Comparison of ENCODE assay signal across 2 cellular contexts in the genomic region with DNA sequence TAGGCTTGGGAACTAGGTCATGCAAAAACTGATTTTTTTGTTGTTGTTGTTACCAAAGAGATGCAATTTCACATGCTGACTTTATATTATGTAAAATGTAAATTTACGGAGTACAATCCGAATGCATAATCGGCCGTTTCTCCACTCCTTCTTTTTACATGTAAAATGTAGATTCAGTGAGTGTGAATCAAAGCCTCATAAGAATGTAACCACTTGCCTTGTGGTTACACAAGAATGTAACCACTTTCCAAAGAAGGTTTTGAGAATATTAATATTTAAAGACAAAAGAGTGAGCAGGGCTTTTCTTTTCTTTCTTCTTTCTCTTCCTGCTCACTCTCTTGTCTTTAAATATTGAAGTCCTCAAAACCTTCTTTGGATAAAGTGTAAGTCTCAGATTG.
TF ChIP-seq lines count a peak whose summit lies in the region.

No MANE protein-coding gene starts in this region.

TF ChIP-seq in GM23338, 12 proteins besides CTCF, POLR2A, EP300 and RAD21 (continued from another document):
- TF ChIP-seq, protein P1, sequence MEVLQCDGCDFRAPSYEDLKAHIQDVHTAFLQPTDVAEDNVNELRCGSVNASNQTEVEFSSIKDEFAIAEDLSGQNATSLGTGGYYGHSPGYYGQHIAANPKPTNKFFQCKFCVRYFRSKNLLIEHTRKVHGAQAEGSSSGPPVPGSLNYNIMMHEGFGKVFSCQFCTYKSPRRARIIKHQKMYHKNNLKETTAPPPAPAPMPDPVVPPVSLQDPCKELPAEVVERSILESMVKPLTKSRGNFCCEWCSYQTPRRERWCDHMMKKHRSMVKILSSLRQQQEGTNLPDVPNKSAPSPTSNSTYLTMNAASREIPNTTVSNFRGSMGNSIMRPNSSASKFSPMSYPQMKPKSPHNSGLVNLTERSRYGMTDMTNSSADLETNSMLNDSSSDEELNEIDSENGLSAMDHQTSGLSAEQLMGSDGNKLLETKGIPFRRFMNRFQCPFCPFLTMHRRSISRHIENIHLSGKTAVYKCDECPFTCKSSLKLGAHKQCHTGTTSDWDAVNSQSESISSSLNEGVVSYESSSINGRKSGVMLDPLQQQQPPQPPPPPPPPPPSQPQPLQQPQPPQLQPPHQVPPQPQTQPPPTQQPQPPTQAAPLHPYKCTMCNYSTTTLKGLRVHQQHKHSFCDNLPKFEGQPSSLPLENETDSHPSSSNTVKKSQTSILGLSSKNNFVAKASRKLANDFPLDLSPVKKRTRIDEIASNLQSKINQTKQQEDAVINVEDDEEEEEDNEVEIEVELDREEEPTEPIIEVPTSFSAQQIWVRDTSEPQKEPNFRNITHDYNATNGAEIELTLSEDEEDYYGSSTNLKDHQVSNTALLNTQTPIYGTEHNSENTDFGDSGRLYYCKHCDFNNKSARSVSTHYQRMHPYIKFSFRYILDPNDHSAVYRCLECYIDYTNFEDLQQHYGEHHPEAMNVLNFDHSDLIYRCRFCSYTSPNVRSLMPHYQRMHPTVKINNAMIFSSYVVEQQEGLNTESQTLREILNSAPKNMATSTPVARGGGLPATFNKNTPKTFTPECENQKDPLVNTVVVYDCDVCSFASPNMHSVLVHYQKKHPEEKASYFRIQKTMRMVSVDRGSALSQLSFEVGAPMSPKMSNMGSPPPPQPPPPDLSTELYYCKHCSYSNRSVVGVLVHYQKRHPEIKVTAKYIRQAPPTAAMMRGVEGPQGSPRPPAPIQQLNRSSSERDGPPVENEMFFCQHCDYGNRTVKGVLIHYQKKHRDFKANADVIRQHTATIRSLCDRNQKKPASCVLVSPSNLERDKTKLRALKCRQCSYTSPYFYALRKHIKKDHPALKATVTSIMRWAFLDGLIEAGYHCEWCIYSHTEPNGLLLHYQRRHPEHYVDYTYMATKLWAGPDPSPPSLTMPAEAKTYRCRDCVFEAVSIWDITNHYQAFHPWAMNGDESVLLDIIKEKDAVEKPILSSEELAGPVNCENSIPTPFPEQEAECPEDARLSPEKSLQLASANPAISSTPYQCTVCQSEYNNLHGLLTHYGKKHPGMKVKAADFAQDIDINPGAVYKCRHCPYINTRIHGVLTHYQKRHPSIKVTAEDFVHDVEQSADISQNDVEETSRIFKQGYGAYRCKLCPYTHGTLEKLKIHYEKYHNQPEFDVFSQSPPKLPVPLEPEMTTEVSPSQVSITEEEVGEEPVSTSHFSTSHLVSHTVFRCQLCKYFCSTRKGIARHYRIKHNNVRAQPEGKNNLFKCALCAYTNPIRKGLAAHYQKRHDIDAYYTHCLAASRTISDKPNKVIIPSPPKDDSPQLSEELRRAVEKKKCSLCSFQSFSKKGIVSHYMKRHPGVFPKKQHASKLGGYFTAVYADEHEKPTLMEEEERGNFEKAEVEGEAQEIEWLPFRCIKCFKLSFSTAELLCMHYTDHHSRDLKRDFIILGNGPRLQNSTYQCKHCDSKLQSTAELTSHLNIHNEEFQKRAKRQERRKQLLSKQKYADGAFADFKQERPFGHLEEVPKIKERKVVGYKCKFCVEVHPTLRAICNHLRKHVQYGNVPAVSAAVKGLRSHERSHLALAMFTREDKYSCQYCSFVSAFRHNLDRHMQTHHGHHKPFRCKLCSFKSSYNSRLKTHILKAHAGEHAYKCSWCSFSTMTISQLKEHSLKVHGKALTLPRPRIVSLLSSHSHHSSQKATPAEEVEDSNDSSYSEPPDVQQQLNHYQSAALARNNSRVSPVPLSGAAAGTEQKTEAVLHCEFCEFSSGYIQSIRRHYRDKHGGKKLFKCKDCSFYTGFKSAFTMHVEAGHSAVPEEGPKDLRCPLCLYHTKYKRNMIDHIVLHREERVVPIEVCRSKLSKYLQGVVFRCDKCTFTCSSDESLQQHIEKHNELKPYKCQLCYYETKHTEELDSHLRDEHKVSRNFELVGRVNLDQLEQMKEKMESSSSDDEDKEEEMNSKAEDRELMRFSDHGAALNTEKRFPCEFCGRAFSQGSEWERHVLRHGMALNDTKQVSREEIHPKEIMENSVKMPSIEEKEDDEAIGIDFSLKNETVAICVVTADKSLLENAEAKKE (CRISPR knock-in tag; IDR thresholded peaks at IDR 0.05): no peak
- TF ChIP-seq STAT1 (IDR thresholded peaks at IDR 0.05; ENCODE audit: unreplicated experiment) (no peak), ZNF331 (CRISPR knock-in tag; IDR thresholded peaks at IDR 0.05; ENCODE audit: low read depth) (no peak), ZNF114 (CRISPR knock-in tag; IDR thresholded peaks at IDR 0.05) (no peak)
- TF ChIP-seq, protein P2, sequence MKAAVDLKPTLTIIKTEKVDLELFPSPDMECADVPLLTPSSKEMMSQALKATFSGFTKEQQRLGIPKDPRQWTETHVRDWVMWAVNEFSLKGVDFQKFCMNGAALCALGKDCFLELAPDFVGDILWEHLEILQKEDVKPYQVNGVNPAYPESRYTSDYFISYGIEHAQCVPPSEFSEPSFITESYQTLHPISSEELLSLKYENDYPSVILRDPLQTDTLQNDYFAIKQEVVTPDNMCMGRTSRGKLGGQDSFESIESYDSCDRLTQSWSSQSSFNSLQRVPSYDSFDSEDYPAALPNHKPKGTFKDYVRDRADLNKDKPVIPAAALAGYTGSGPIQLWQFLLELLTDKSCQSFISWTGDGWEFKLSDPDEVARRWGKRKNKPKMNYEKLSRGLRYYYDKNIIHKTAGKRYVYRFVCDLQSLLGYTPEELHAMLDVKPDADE (IDR thresholded peaks at IDR 0.05): no peak

TF ChIP-seq in WTC11, 78 proteins besides CTCF, POLR2A, EP300 and RAD21:
- TF ChIP-seq, protein P3, sequence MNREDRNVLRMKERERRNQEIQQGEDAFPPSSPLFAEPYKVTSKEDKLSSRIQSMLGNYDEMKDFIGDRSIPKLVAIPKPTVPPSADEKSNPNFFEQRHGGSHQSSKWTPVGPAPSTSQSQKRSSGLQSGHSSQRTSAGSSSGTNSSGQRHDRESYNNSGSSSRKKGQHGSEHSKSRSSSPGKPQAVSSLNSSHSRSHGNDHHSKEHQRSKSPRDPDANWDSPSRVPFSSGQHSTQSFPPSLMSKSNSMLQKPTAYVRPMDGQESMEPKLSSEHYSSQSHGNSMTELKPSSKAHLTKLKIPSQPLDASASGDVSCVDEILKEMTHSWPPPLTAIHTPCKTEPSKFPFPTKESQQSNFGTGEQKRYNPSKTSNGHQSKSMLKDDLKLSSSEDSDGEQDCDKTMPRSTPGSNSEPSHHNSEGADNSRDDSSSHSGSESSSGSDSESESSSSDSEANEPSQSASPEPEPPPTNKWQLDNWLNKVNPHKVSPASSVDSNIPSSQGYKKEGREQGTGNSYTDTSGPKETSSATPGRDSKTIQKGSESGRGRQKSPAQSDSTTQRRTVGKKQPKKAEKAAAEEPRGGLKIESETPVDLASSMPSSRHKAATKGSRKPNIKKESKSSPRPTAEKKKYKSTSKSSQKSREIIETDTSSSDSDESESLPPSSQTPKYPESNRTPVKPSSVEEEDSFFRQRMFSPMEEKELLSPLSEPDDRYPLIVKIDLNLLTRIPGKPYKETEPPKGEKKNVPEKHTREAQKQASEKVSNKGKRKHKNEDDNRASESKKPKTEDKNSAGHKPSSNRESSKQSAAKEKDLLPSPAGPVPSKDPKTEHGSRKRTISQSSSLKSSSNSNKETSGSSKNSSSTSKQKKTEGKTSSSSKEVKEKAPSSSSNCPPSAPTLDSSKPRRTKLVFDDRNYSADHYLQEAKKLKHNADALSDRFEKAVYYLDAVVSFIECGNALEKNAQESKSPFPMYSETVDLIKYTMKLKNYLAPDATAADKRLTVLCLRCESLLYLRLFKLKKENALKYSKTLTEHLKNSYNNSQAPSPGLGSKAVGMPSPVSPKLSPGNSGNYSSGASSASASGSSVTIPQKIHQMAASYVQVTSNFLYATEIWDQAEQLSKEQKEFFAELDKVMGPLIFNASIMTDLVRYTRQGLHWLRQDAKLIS (CRISPR knock-in tag; IDR thresholded peaks at IDR 0.05; ENCODE audit: borderline replicate concordance): no peak
- TF ChIP-seq SMAD4 (CRISPR knock-in tag; IDR thresholded peaks at IDR 0.05) (no peak), FOXJ3 (CRISPR knock-in tag; IDR thresholded peaks at IDR 0.05; ENCODE audit: borderline replicate concordance) (no peak), OVOL2 (CRISPR knock-in tag; IDR thresholded peaks at IDR 0.05; ENCODE audit: borderline replicate concordance) (no peak), JUN (CRISPR knock-in tag; IDR thresholded peaks at IDR 0.05) (no peak), GRHL2 (CRISPR knock-in tag; IDR thresholded peaks at IDR 0.05; ENCODE audit: insufficient replicate concordance, severe bottlenecking) (no peak), ZNF423 (CRISPR knock-in tag; IDR thresholded peaks at IDR 0.05) (no peak), MYBL2 (CRISPR knock-in tag; IDR thresholded peaks at IDR 0.05) (no peak), ESRRA (CRISPR knock-in tag; IDR thresholded peaks at IDR 0.05; ENCODE audit: borderline replicate concordance) (no peak), FOXP1 (CRISPR knock-in tag; IDR thresholded peaks at IDR 0.05; ENCODE audit: borderline replicate concordance) (no peak), ATF1 (CRISPR knock-in tag; IDR thresholded peaks at IDR 0.05) (no peak)
- TF ChIP-seq, protein P4, sequence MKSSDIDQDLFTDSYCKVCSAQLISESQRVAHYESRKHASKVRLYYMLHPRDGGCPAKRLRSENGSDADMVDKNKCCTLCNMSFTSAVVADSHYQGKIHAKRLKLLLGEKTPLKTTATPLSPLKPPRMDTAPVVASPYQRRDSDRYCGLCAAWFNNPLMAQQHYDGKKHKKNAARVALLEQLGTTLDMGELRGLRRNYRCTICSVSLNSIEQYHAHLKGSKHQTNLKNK (CRISPR knock-in tag; IDR thresholded peaks at IDR 0.05): no peak
- TF ChIP-seq, protein P5, sequence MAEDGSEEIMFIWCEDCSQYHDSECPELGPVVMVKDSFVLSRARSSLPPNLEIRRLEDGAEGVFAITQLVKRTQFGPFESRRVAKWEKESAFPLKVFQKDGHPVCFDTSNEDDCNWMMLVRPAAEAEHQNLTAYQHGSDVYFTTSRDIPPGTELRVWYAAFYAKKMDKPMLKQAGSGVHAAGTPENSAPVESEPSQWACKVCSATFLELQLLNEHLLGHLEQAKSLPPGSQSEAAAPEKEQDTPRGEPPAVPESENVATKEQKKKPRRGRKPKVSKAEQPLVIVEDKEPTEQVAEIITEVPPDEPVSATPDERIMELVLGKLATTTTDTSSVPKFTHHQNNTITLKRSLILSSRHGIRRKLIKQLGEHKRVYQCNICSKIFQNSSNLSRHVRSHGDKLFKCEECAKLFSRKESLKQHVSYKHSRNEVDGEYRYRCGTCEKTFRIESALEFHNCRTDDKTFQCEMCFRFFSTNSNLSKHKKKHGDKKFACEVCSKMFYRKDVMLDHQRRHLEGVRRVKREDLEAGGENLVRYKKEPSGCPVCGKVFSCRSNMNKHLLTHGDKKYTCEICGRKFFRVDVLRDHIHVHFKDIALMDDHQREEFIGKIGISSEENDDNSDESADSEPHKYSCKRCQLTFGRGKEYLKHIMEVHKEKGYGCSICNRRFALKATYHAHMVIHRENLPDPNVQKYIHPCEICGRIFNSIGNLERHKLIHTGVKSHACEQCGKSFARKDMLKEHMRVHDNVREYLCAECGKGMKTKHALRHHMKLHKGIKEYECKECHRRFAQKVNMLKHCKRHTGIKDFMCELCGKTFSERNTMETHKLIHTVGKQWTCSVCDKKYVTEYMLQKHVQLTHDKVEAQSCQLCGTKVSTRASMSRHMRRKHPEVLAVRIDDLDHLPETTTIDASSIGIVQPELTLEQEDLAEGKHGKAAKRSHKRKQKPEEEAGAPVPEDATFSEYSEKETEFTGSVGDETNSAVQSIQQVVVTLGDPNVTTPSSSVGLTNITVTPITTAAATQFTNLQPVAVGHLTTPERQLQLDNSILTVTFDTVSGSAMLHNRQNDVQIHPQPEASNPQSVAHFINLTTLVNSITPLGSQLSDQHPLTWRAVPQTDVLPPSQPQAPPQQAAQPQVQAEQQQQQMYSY (CRISPR knock-in tag; IDR thresholded peaks at IDR 0.05): no peak
- TF ChIP-seq, protein P6, sequence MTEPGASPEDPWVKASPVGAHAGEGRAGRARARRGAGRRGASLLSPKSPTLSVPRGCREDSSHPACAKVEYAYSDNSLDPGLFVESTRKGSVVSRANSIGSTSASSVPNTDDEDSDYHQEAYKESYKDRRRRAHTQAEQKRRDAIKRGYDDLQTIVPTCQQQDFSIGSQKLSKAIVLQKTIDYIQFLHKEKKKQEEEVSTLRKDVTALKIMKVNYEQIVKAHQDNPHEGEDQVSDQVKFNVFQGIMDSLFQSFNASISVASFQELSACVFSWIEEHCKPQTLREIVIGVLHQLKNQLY (CRISPR knock-in tag; IDR thresholded peaks at IDR 0.05): no peak
- TF ChIP-seq, protein P7, sequence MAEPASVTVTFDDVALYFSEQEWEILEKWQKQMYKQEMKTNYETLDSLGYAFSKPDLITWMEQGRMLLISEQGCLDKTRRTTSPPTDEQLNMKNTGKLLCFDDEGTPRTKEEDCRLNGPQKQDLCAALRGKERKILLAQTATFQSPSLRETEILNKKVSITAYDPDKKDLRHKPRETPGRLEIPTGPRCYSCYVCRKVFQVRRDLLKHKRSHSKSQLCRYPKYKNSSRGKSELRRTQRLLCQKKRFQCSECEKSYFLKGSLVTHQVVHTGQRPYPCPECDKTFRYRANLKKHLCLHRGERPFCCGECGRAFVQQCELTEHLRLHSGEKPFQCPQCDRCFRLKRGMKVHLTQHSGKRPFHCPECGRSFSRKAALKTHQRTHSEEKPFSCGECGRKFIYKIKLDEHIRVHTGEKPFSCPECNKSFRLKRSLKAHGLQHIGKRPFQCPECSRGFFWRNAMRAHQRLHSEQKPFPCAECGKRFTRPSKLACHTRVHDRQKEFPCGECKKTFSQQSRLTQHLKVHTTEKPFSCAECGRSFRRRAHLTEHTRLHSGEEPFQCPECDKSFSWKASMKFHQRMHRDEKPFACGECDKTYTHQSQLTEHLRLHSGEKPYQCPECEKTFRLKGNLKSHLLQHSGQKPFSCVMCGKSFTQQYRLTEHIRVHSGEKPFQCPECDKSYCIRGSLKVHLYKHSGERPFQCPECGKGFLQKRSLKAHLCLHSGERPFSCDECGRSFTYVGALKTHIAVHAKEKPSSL (CRISPR knock-in tag; conservative IDR thresholded peaks at IDR 0.05): no peak
